19 cellular contexts compared by ENCODE assay signal in genomic region chr12:69225251-69225910, GRCh38.
"Had no signal": no experiment of that assay in that cellular context is flagged by ENCODE, and none has a peak within 500 bp of the region (broad histone marks: within the 10 kb centered on the region; RNA-seq: fewer than 3 reads in every experiment).

No MANE protein-coding gene starts in this region.

- ATAC-seq: effector memory CD8-positive, alpha-beta T cell; heart right ventricle; mucosa of descending colon; naive thymus-derived CD8-positive, alpha-beta T cell; right cardiac atrium had no signal

- DNase-seq: caudate nucleus; effector memory CD8-positive, alpha-beta T cell; erythroblast; foreskin melanocyte; heart right ventricle; mucosa of descending colon; naive thymus-derived CD8-positive, alpha-beta T cell; posterior cingulate gyrus; right cardiac atrium; small intestine; stimulated activated CD4-positive, alpha-beta T cell treated with anti-CD3 and anti-CD28 coated beads, Interleukin-12 subunit alpha, Interleukin-12 subunit beta, amount 100 ng/mL, for 4 hours; stimulated activated naive CD4-positive, alpha-beta T cell; stomach; substantia nigra; transverse colon had no signal

- H3K4me1 ChIP-seq: heart right ventricle, stomach, transverse colon had no signal

- H3K4me3 ChIP-seq: coronary artery, heart right ventricle, mucosa of descending colon, stomach, thoracic aorta, transverse colon had no signal

- FAIRE-seq: keratinocyte, small intestine had no signal

- H3K27ac ChIP-seq: coronary artery, heart right ventricle, neutrophil, stomach, thoracic aorta, transverse colon had no signal

- H3K36me3 ChIP-seq: heart right ventricle, neutrophil, stomach, thoracic aorta, transverse colon had no signal

- H3K27me3 ChIP-seq: heart right ventricle, neutrophil, stomach, transverse colon had no signal

- H3K9me3 ChIP-seq: mucosa of descending colon, stomach, thoracic aorta, transverse colon had no signal
